15 cellular contexts compared by ENCODE assay signal in genomic region chr3:134697830-134698699, GRCh38. TPM values are rescaled to one million over a fixed set of nuclear protein-coding genes. Genes with fewer than 3 reads are reported as not detected.
"Had no signal": no experiment of that assay in that cellular context is flagged by ENCODE, and none has a peak within 500 bp of the region (broad histone marks: within the 10 kb centered on the region; RNA-seq: fewer than 3 reads in every experiment).

No MANE protein-coding gene starts in this region.

- ATAC-seq: lower lobe of right lung; natural killer cell treated with Interleukin-12 subunit alpha and Interleukin-12 subunit beta and Interleukin-15 and Interleukin-18, amount 100 ng/mL, for 72 hours had no signal

- DNase-seq: activated CD4-positive, alpha-beta T cell treated with anti-CD3 and anti-CD28 coated beads for 1 hour; amniotic stem cell; foreskin melanocyte; left cardiac atrium; lower lobe of right lung; stomach; SW 1271; T-helper 2 cell; WERI-Rb-1 had no signal

- H3K27ac Mint-ChIP-seq: activated naive CD8-positive, alpha-beta T cell; natural killer cell treated with Interleukin-12 subunit alpha and Interleukin-12 subunit beta and Interleukin-15 and Interleukin-18, amount 100 ng/mL, for 72 hours had no signal

- H3K4me3 Mint-ChIP-seq: activated naive CD8-positive, alpha-beta T cell; natural killer cell treated with Interleukin-12 subunit alpha and Interleukin-12 subunit beta and Interleukin-15 and Interleukin-18, amount 100 ng/mL, for 72 hours had no signal

- H3K4me1 ChIP-seq: lower lobe of right lung, parathyroid adenoma had no signal

- H3K27me3 ChIP-seq: neutrophil, stomach had no signal

- H3K27ac ChIP-seq: epithelial cell of prostate, lower lobe of right lung, neutrophil, parathyroid adenoma, WERI-Rb-1 had no signal

- H3K36me3 Mint-ChIP-seq: activated naive CD8-positive, alpha-beta T cell; natural killer cell treated with Interleukin-12 subunit alpha and Interleukin-12 subunit beta and Interleukin-15 and Interleukin-18, amount 100 ng/mL, for 72 hours had no signal

- H3K36me3 ChIP-seq: lower lobe of right lung, neutrophil, stomach, WERI-Rb-1 had no signal

- H3K4me3 ChIP-seq: lower lobe of right lung, stomach had no signal

- H3K9me3 ChIP-seq: lower lobe of right lung, neutrophil, stomach had no signal

- H3K9me3 Mint-ChIP-seq: natural killer cell treated with Interleukin-12 subunit alpha and Interleukin-12 subunit beta and Interleukin-15 and Interleukin-18, amount 100 ng/mL, for 72 hours had no signal

RNA-seq across cellular contexts. Expression of gene KY, which starts 47.2 kb away (rescaled TPM):
- total RNA-seq: dermis microvascular lymphatic vessel endothelial cell; natural killer cell treated with Interleukin-12 subunit alpha and Interleukin-12 subunit beta and Interleukin-15 and Interleukin-18, amount 100 ng/mL, for 72 hours had no signal
